In the genomic region with DNA sequence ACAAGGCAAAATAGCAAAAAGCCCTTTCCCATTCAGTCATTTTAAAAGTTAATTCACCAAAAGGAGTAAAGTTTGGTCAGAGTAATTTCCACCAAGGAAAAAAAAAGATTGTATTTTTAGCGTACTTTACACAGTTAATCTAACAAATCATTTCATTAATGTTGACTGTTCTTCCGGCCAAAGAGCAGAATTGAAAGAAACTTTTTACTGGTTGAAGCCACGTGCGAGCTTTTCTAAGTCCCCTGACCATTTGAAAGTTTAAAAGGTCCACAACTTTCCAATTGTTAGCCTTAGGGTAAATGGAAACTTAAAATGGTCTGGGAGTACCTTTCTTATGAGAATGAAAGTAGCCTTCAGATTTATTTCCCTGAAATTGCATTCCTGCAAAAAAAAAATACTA, we compare ENCODE assay signal across 21 cellular contexts.
"Had no signal": no experiment of that assay in that cellular context is flagged by ENCODE, and none has a peak within 500 bp of the region (broad histone marks: within the 10 kb centered on the region; RNA-seq: fewer than 3 reads in every experiment).

No MANE protein-coding gene starts in this region.

- H3K9me3 ChIP-seq: esophagus muscularis mucosa, gastrocnemius medialis, heart right ventricle, left ventricle myocardium inferior, lower lobe of right lung, mucosa of descending colon had no signal

- DNase-seq: dermis blood vessel endothelial cell; dorsolateral prefrontal cortex; effector CD4-positive, alpha-beta T cell; effector memory CD4-positive, alpha-beta T cell; foreskin keratinocyte; gastrocnemius medialis; glutamatergic neuron; head of caudate nucleus; heart right ventricle; hippocampal formation; left cardiac atrium; left ventricle myocardium inferior; lower lobe of right lung; mesenchymal stem cell; mucosa of descending colon had no signal

- H3K27ac ChIP-seq: coronary artery, dorsolateral prefrontal cortex, esophagus muscularis mucosa, foreskin keratinocyte, gastrocnemius medialis, heart right ventricle, left ventricle myocardium inferior, lower lobe of right lung had no signal

- H3K4me3 ChIP-seq: coronary artery, dorsolateral prefrontal cortex, esophagus muscularis mucosa, gastrocnemius medialis, heart right ventricle, left ventricle myocardium inferior, lower lobe of right lung, mucosa of descending colon had no signal

- H3K4me1 ChIP-seq: esophagus muscularis mucosa, foreskin keratinocyte, gastrocnemius medialis, heart right ventricle, left ventricle myocardium inferior, lower lobe of right lung had no signal

- H3K36me3 ChIP-seq: esophagus muscularis mucosa, gastrocnemius medialis, heart right ventricle, left ventricle myocardium inferior, lower lobe of right lung had no signal

- H3K27me3 ChIP-seq: dorsolateral prefrontal cortex, esophagus muscularis mucosa, foreskin keratinocyte, gastrocnemius medialis, heart right ventricle had no signal

- ATAC-seq: foreskin keratinocyte, gastrocnemius medialis, heart right ventricle, left cardiac atrium, lower lobe of right lung, mucosa of descending colon had no signal

- FAIRE-seq: colon, endothelial cell of umbilical vein, islet of Langerhans, keratinocyte had no signal
